In genomic region chr20:35604444-35604750, GRCh38 we compare ENCODE assay signal across 13 cellular contexts. TPM values are rescaled to one million over a fixed set of nuclear protein-coding genes. Genes with fewer than 3 reads are reported as not detected.
A peak's percentile ranks its signal among the peaks of the same experiment; 100 is the strongest.
DNase-seq lines count a peak whose midpoint lies in the region; ATAC-seq and TF ChIP-seq lines count a peak whose summit lies in the region.
"Had no signal": no experiment of that assay in that cellular context is flagged by ENCODE, and none has a peak within 500 bp of the region (broad histone marks: within the 10 kb centered on the region; RNA-seq: fewer than 3 reads in every experiment).

No MANE protein-coding gene starts in this region.

- H2AFZ ChIP-seq in Loucy (ENCODE audit: low read length): no peak overlapping the region
- H2AFZ ChIP-seq in smooth muscle cell (ENCODE audit: low read depth): no peak overlapping the region

- peaks cover 17% of the 10 kb centered on the region for H3K27me3 Mint-ChIP-seq in activated CD4-positive, alpha-beta T cell treated with anti-CD3 and anti-CD28 coated beads for 36 hours

- peaks cover 5% of the 10 kb centered on the region for H3K4me1 Mint-ChIP-seq in activated CD4-positive, alpha-beta T cell treated with anti-CD3 and anti-CD28 coated beads for 36 hours

- no peaks in the 10 kb centered on the region for H3K79me2 ChIP-seq in Loucy (ENCODE audit: insufficient read depth, low read length)
- no peaks in the 10 kb centered on the region for H3K79me2 ChIP-seq in smooth muscle cell (ENCODE audit: low read depth)

- no peaks in the 10 kb centered on the region for H3K9me2 ChIP-seq in Loucy (replicated peaks; ENCODE audit: low read depth, low read length)

- POLR2A ChIA-PET in activated CD4-positive, alpha-beta T cell treated with anti-CD3 and anti-CD28 coated beads for 36 hours (lab: Charles Lee): interaction anchor here (0.9 kb wide), 1 partner anchor 350 kb away, joined by 8 read pairs; the partner anchor contains the start of gene SCAND1

- H4K20me1 ChIP-seq in Loucy (ENCODE audit: insufficient read depth, low read length, poor library complexity, severe bottlenecking): no peaks in the 10 kb centered on the region
- no peaks in the 10 kb centered on the region for H4K20me1 ChIP-seq in smooth muscle cell (ENCODE audit: low read depth)

- peak; percentile 38 for DNase-seq in activated CD4-positive, alpha-beta T cell treated with anti-CD3 and anti-CD28 coated beads for 36 hours
- DNase-seq in activated CD4-positive, alpha-beta T cell treated with anti-CD3 and anti-CD28 coated beads, Interleukin-2, amount 50 U/mL, for 4 hours: no peak
- DNase-seq in choroid plexus epithelial cell (ENCODE audit: low read depth) (peak; percentile 24), smooth muscle cell (lab: John Stamatoyannopoulos, UW; ENCODE audit: unreplicated experiment) (no peak), NCI-H187 treated with DMSO at 0.1 percent for 48 hours (lab: John Stamatoyannopoulos, UW) (no peak), anterior cingulate cortex (lab: John Stamatoyannopoulos, UW) (no peak)
- no peak for DNase-seq in effector memory CD4-positive, alpha-beta T cell
- DNase-seq: activated CD4-positive, CD25-positive, alpha-beta regulatory T cell treated with anti-CD3 and anti-CD28 coated beads, Interleukin-2, amount 50 U/mL, for 72 hours; C1 segment of cervical spinal cord; NCI-H187; ovary had no signal

- H3K4me3 ChIP-seq in Loucy (ENCODE audit: low read length, poor library complexity, severe bottlenecking): no peak overlapping the region
- no peak overlapping the region for H3K4me3 ChIP-seq in choroid plexus epithelial cell (ENCODE audit: low read depth, low read length)
- no peak overlapping the region for H3K4me3 ChIP-seq in smooth muscle cell
- no peak overlapping the region for H3K4me3 ChIP-seq in effector memory CD4-positive, alpha-beta T cell (ENCODE audit: insufficient read depth, low read depth, low read length, poor library complexity, severe bottlenecking)
- H3K4me3 ChIP-seq: ascending aorta, ovary had no signal

- no peak overlapping the region for H3K4me3 Mint-ChIP-seq in activated CD4-positive, alpha-beta T cell treated with anti-CD3 and anti-CD28 coated beads for 36 hours

- intact Hi-C loops in activated CD4-positive, alpha-beta T cell treated with anti-CD3 and anti-CD28 coated beads for 36 hours (cut with DNase I, micrococcal nuclease): loop anchor here (5.0 kb wide), 3 partner anchors 58 to 142 kb away; partner anchors contain the start of genes CPNE1 (in 1 of the 2), NFS1 (in 1 of the 2), RBM12 (in 1 of the 2) and ROMO1 (in 1 of the 2)

- no peaks in the 10 kb centered on the region for H3K36me3 Mint-ChIP-seq in activated CD4-positive, alpha-beta T cell treated with anti-CD3 and anti-CD28 coated beads for 36 hours (ENCODE audit: low read depth)

- 48% methylated on average over 4 of the region's 4 CpGs for WGBS in smooth muscle cell (ENCODE audit: low lambda C conversion rate)

- H3K27ac Mint-ChIP-seq in activated CD4-positive, alpha-beta T cell treated with anti-CD3 and anti-CD28 coated beads for 36 hours: no peak overlapping the region

- no peaks in the 10 kb centered on the region for H3K9me3 ChIP-seq in Loucy (ENCODE audit: insufficient read depth, low read depth, low read length)
- H3K9me3 ChIP-seq in smooth muscle cell (replicated peaks; ENCODE audit: low read depth): no peaks in the 10 kb centered on the region
- no peaks in the 10 kb centered on the region for H3K9me3 ChIP-seq in effector memory CD4-positive, alpha-beta T cell (ENCODE audit: control insufficient read depth, low read length)
- H3K9me3 ChIP-seq: ascending aorta, ovary had no signal

- H3F3A ChIP-seq in Loucy (ENCODE audit: low read depth): no peaks in the 10 kb centered on the region
- no peaks in the 10 kb centered on the region for H3F3A ChIP-seq in smooth muscle cell (ENCODE audit: low read depth)

- H3K36me3 ChIP-seq in Loucy (ENCODE audit: insufficient read depth, low read length): no peaks in the 10 kb centered on the region
- no peaks in the 10 kb centered on the region for H3K36me3 ChIP-seq in smooth muscle cell (ENCODE audit: low read depth)
- no peaks in the 10 kb centered on the region for H3K36me3 ChIP-seq in effector memory CD4-positive, alpha-beta T cell (ENCODE audit: control insufficient read depth, insufficient read depth, low read length)
- H3K36me3 ChIP-seq: ascending aorta, ovary had no signal

- CTCF ChIA-PET in activated CD4-positive, alpha-beta T cell treated with anti-CD3 and anti-CD28 coated beads for 36 hours (lab: Charles Lee): interaction anchor here (1.0 to 1.6 kb wide), 5 partner anchors 11 to 140 kb away, joined by 4 to 6 read pairs (median 4); partner anchors contain the start of gene SPAG4

- no peak for ATAC-seq in activated CD4-positive, alpha-beta T cell treated with anti-CD3 and anti-CD28 coated beads for 36 hours

- H3K27ac ChIP-seq in smooth muscle cell (ENCODE audit: low read depth): no peak overlapping the region
- no peak overlapping the region for H3K27ac ChIP-seq in effector memory CD4-positive, alpha-beta T cell (ENCODE audit: insufficient read depth, low read length, poor library complexity, severe bottlenecking)
- H3K27ac ChIP-seq: ascending aorta, ovary had no signal

- H3K9ac ChIP-seq in Loucy (ENCODE audit: low read depth, low read length, poor library complexity, severe bottlenecking) (no peak overlapping the region), smooth muscle cell (ENCODE audit: low read depth) (no peak overlapping the region)

- TF ChIP-seq CTCF in Loucy (conservative IDR thresholded peaks at IDR 0.05; ENCODE audit: low read length) (peak; percentile 69), choroid plexus epithelial cell (conservative IDR thresholded peaks at IDR 0.05; ENCODE audit: low read depth, low read length) (peak; percentile 59), smooth muscle cell (IDR thresholded peaks at IDR 0.05; ENCODE audit: borderline replicate concordance, insufficient read depth, poor library complexity, severe bottlenecking) (peak; percentile 17)

- H3K27me3 ChIP-seq in Loucy (ENCODE audit: insufficient read depth, low read length, poor library complexity, severe bottlenecking): no peaks in the 10 kb centered on the region
- peaks cover 38% of the 10 kb centered on the region for H3K27me3 ChIP-seq in smooth muscle cell (ENCODE audit: low read depth)
- peaks cover 4% of the 10 kb centered on the region for H3K27me3 ChIP-seq in effector memory CD4-positive, alpha-beta T cell (replicated peaks; ENCODE audit: control insufficient read depth, insufficient read depth, low read length, poor library complexity, severe bottlenecking)
- H3K27me3 ChIP-seq: ascending aorta, ovary had no signal

- H3K9me3 Mint-ChIP-seq in activated CD4-positive, alpha-beta T cell treated with anti-CD3 and anti-CD28 coated beads for 36 hours (ENCODE audit: low read depth): no peaks in the 10 kb centered on the region

- H3K4me2 ChIP-seq in Loucy (ENCODE audit: low read depth, low read length, poor library complexity, severe bottlenecking) (no peak overlapping the region), smooth muscle cell (no peak overlapping the region)

- H3K4me1 ChIP-seq in Loucy (ENCODE audit: insufficient read depth, low read length, poor library complexity, severe bottlenecking) (no peaks in the 10 kb centered on the region), smooth muscle cell (ENCODE audit: low read depth) (peaks cover 8% of the 10 kb centered on the region)
- peaks cover 12% of the 10 kb centered on the region for H3K4me1 ChIP-seq in effector memory CD4-positive, alpha-beta T cell (ENCODE audit: control insufficient read depth, insufficient read depth, low read length, poor library complexity, severe bottlenecking)

RNA-seq across cellular contexts. Expression of gene SPAG4, which starts 11.2 kb away (rescaled TPM):
- 1 to 10 TPM; 6.4 to 6.9 TPM for total RNA-seq in activated CD4-positive, alpha-beta T cell treated with anti-CD3 and anti-CD28 coated beads for 36 hours
- 9.3 and 10.4 TPM in 2 replicates for total RNA-seq in smooth muscle cell
- polyA plus RNA-seq in smooth muscle cell: 27.6 and 35.4 TPM in 2 replicates

Comparison
In these comparisons a context has a peak if more than half of its experiments do, and no peak if none do; other contexts are left out.
1. DNase-seq: peak in activated CD4-positive, alpha-beta T cell treated with anti-CD3 and anti-CD28 coated beads for 36 hours (single experiment) and choroid plexus epithelial cell (single experiment); none in activated CD4-positive, alpha-beta T cell treated with anti-CD3 and anti-CD28 coated beads, Interleukin-2, amount 50 U/mL, for 4 hours (0 of 2), smooth muscle cell (single experiment), NCI-H187 treated with DMSO at 0.1 percent for 48 hours (single experiment), effector memory CD4-positive, alpha-beta T cell (0 of 3) and anterior cingulate cortex (0 of 58).
2. CTCF ChIP-seq: peak in every context shown above with its lines; median percentile 69 in Loucy; 59 in choroid plexus epithelial cell; 17 in smooth muscle cell.